In genomic region chr7:117264716-117265115, GRCh38 we compare ENCODE assay signal across 1 cellular context.
TF ChIP-seq lines count a peak whose summit lies in the region.

No MANE protein-coding gene starts in this region.

TF ChIP-seq in HepG2, 621 proteins besides CTCF, POLR2A, EP300 and RAD21 (continued from another document):
- no peak for TF ChIP-seq ZNF441 (CRISPR knock-in tag; IDR thresholded peaks at IDR 0.05; ENCODE audit: borderline replicate concordance)
- no peak for TF ChIP-seq CCDC6 (CRISPR knock-in tag; IDR thresholded peaks at IDR 0.05)
